4 cellular contexts compared by ENCODE assay signal in genomic region chr16:69561367-69561766, GRCh38. TPM values are rescaled to one million over a fixed set of nuclear protein-coding genes. Genes with fewer than 3 reads are reported as not detected.
DNase-seq lines count a peak whose midpoint lies in the region; ATAC-seq, FAIRE-seq and TF ChIP-seq lines count a peak whose summit lies in the region.
"Not testable (repeated sequence)": the region's sequence is repeated elsewhere in the genome, so short reads cannot be mapped to it uniquely, and the experiment has no call there.

No MANE protein-coding gene starts in this region.

- TF ChIP-seq CTCF in HEK293 (tag by site-specific recombination; IDR thresholded peaks at IDR 0.05); Panc1 (IDR thresholded peaks at IDR 0.05); HepG2 (CRISPR knock-in tag; IDR thresholded peaks at IDR 0.05): not testable (repeated sequence)

- not testable (repeated sequence) for H3K4me2 ChIP-seq in HepG2 (ENCODE audit: low read depth, low read length)

- H3K36me3 Mint-ChIP-seq in activated naive CD8-positive, alpha-beta T cell: not testable (repeated sequence)

- not testable (repeated sequence) for H3K27ac ChIP-seq in HEK293 (ENCODE audit: extremely low read depth, low read depth, low read length); HepG2 (ENCODE audit: extremely low read length, insufficient read depth, low read length)
- peak overlapping the region; percentile 59; the same call in 1 of the 2 replicates for H3K27ac ChIP-seq in Panc1 (ENCODE audit: low read length)

- H3K4me3 Mint-ChIP-seq in activated naive CD8-positive, alpha-beta T cell: not testable (repeated sequence)

- not testable (repeated sequence) for FAIRE-seq in HepG2 (lab: Jason Lieb, UNC)

- H3K9ac ChIP-seq in HepG2 (ENCODE audit: insufficient read depth, low read depth, low read length): not testable (repeated sequence)

- peaks cover 21% of the 10 kb centered on the region for H3K79me2 ChIP-seq in HepG2 (ENCODE audit: insufficient read depth, low read length)

- DNase-seq in Panc1 (ENCODE audit: low read depth, low spot score); HepG2 (ENCODE audit: low spot score): not testable (repeated sequence)

- WGBS in HepG2 (ENCODE audit: low lambda C conversion rate): 91% methylated on average over 2 of the region's 2 CpGs

- not testable (repeated sequence) for H3K9me3 ChIP-seq in HEK293 (ENCODE audit: control insufficient read depth, insufficient read depth, low read depth, low read length); Panc1 (ENCODE audit: control insufficient read depth, insufficient read depth, low read depth, low read length); HepG2 (ENCODE audit: low read length)

- CTCF ChIA-PET in HEK293 (lab: Yijun Ruan, JAX); Panc1 (lab: Charles Lee); HepG2 (lab: Yijun Ruan, JAX; ENCODE audit: low intra/inter-chr PET ratio, low total read pairs): not testable (repeated sequence)

- not testable (repeated sequence) for H3K9me3 Mint-ChIP-seq in activated naive CD8-positive, alpha-beta T cell (ENCODE audit: low read depth)

- not testable (repeated sequence) for H3K4me1 ChIP-seq in HEK293 (ENCODE audit: control insufficient read depth, insufficient read depth, low read length); Panc1 (ENCODE audit: control insufficient read depth, insufficient read depth, low read length)
- peaks cover 63% of the 10 kb centered on the region for H3K4me1 ChIP-seq in HepG2 (ENCODE audit: insufficient read depth, low read length)

- H3K36me3 ChIP-seq in HEK293 (ENCODE audit: control insufficient read depth in 2 of 2, insufficient read depth in 1 of 2, low read length in 2 of 2); Panc1 (ENCODE audit: control insufficient read depth, insufficient read depth, low read length); HepG2 (replicated peaks in 1 of 2; ENCODE audit: control insufficient read depth in 1 of 2, insufficient read depth in 2 of 2, low read length in 2 of 2): not testable (repeated sequence)

- in situ Hi-C loops in Panc1 (cut with HindIII; ENCODE audit: low pct_unique_long_range_greater_than_20kb, low sequenced_read_pairs): not testable (repeated sequence)
- in situ Hi-C loops in HepG2 (cut with HindIII; ENCODE audit: extremely low pct_ligation_motif_present, low pct_unique_long_range_greater_than_20kb): loop anchor here (10.0 kb wide), 1 partner anchor 167 kb away; no protein-coding TSS in a partner anchor

- POLR2A ChIA-PET in HEK293 (lab: Yijun Ruan, JAX); Panc1 (lab: Charles Lee); HepG2 (lab: Yijun Ruan, JAX): not testable (repeated sequence)

- not testable (repeated sequence) for ATAC-seq in Panc1, HepG2

- TF ChIP-seq RAD21 in HepG2 (CRISPR knock-in tag; IDR thresholded peaks at IDR 0.05): not testable (repeated sequence)

- H2AFZ ChIP-seq in HepG2 (ENCODE audit: low read length): not testable (repeated sequence)

- H3K27me3 ChIP-seq in Panc1 (ENCODE audit: control insufficient read depth, insufficient read depth, low read length); HepG2 (ENCODE audit: control insufficient read depth in 1 of 2, insufficient read depth in 2 of 2, low read length in 2 of 2): not testable (repeated sequence)

- intact Hi-C loops in Panc1 (cut with micrococcal nuclease; ENCODE audit: unreplicated experiment): loop anchor here (10.0 kb wide), 1 partner anchor 87 kb away; no protein-coding TSS in a partner anchor
- intact Hi-C loops in HepG2 (cut with micrococcal nuclease; ENCODE audit: unreplicated experiment): not testable (repeated sequence)

- not testable (repeated sequence) for TF ChIP-seq EP300 in HepG2 (IDR thresholded peaks at IDR 0.05; ENCODE audit: low read depth in 2 of 2, low read length in 2 of 2); HepG2 (CRISPR knock-in tag; IDR thresholded peaks at IDR 0.05; ENCODE audit: borderline replicate concordance)

- not testable (repeated sequence) for H4K20me1 ChIP-seq in HepG2 (ENCODE audit: insufficient read depth, low read length)

- H3K27me3 Mint-ChIP-seq in activated naive CD8-positive, alpha-beta T cell: not testable (repeated sequence)

- peak overlapping the region; percentile 22 for H3K27ac Mint-ChIP-seq in activated naive CD8-positive, alpha-beta T cell

- not testable (repeated sequence) for TF ChIP-seq POLR2A in HepG2 (IDR thresholded peaks at IDR 0.05; ENCODE audit: insufficient read depth in 1 of 2, low read depth in 2 of 2, low read length in 2 of 2)

- H3K4me3 ChIP-seq in HEK293 (ENCODE audit: low read depth, low read length); Panc1 (ENCODE audit: low read depth in 2 of 2, low read length in 2 of 2); HepG2 (replicated peaks in 1 of 3; ENCODE audit: insufficient read depth in 1 of 3, low read depth in 2 of 3, low read length in 3 of 3): not testable (repeated sequence)

- not testable (repeated sequence) for BruUV-seq in Panc1 (replicated peaks; lab: Mats Ljungman, UMichigan); HepG2 (replicated peaks; lab: Mats Ljungman, UMichigan)

- peaks cover 28% of the 10 kb centered on the region for H3K4me1 Mint-ChIP-seq in activated naive CD8-positive, alpha-beta T cell (ENCODE audit: low read depth)

TF ChIP-seq in HEK293, 187 proteins besides CTCF, POLR2A, EP300 and RAD21:
- TF ChIP-seq ZNF18 (tag by site-specific recombination; IDR thresholded peaks at IDR 0.05) (peak; percentile 76), SCRT1 (tag by site-specific recombination; IDR thresholded peaks at IDR 0.05; ENCODE audit: borderline replicate concordance) (0 out of 2 replicates have a peak, but pooled peaks have one; percentile 19), ZNF121 (tag by site-specific recombination; IDR thresholded peaks at IDR 0.05) (peak; percentile 81; the same call in 1 of the 2 replicates)
TF ChIP-seq in HEK293: peak in this region for 3; not testable (repeated sequence) for 184.

TF ChIP-seq in HepG2, 621 proteins besides CTCF, POLR2A, EP300 and RAD21:
- peak; percentile 46; the same call in 1 of the 2 replicates for TF ChIP-seq ZMYM3 (CRISPR knock-in tag; IDR thresholded peaks at IDR 0.05)
- peak; percentile 60 for TF ChIP-seq ZNF121 (CRISPR knock-in tag; IDR thresholded peaks at IDR 0.05)
- TF ChIP-seq ZNF770 (CRISPR knock-in tag; IDR thresholded peaks at IDR 0.05): peak; percentile 94
TF ChIP-seq in HepG2: peak in this region for 3; not testable (repeated sequence) for 618.

RNA-seq across cellular contexts. Expression of gene NFAT5, which starts 4.4 kb away (rescaled TPM):
- total RNA-seq in Panc1 (2021; ENCODE audit: unreplicated experiment) (57.0 TPM), HepG2 (2016; rRNA removed; fragmentation: Illumina TruSeq; extraction: Trizol) (20.5 and 49.3 TPM in 2 replicates)
- 6.0 TPM for polyA plus RNA-seq in Panc1 (2012; ENCODE audit: insufficient read length)
- total RNA-seq in HepG2 (2016; cell fraction: cytosol; rRNA removed; fragmentation: Illumina TruSeq; extraction: Trizol; ENCODE audit: low read depth): 24.3 and 24.8 TPM in 2 replicates
- 18.4 and 45.8 TPM in 2 replicates for total RNA-seq in HepG2 (2016; cell fraction: insoluble cytoplasmic fraction; rRNA removed; fragmentation: Illumina TruSeq; extraction: Trizol)
- 11.3 and 13.6 TPM in 2 replicates for total RNA-seq in HepG2 (2016; cell fraction: membrane; rRNA removed; fragmentation: Illumina TruSeq; extraction: Trizol)
- 56.4 and 58.5 TPM in 2 replicates for total RNA-seq in HepG2 (2016; cell fraction: nucleus; rRNA removed; fragmentation: Illumina TruSeq; extraction: Trizol)
- 38.4 and 54.3 TPM in 2 replicates for polyA plus RNA-seq in HepG2 (2011; rRNA removed)
- polyA plus RNA-seq in HepG2 (2011; cell fraction: cytosol; rRNA removed): 16.2 and 21.9 TPM in 2 replicates
- polyA plus RNA-seq in HepG2 (2011; cell fraction: nucleus; rRNA removed): 40.8 and 43.9 TPM in 2 replicates
- polyA plus RNA-seq in HepG2 (2012): 11.1 and 13.6 TPM in 2 replicates
- 0.27 and 0.49 TPM in 2 replicates for polyA plus RNA-seq in HepG2 (2016; cell fraction: cytosol; fragmentation: Illumina TruSeq; extraction: Trizol; ENCODE audit: low read depth)
- 14.9 and 15.4 TPM in 2 replicates for polyA plus RNA-seq in HepG2 (2016; cell fraction: insoluble cytoplasmic fraction; fragmentation: Illumina TruSeq; extraction: Trizol; ENCODE audit: low read depth)
- polyA plus RNA-seq in HepG2 (2016; cell fraction: membrane; fragmentation: Illumina TruSeq; extraction: Trizol; ENCODE audit: low read depth): 1.1 and 1.6 TPM in 2 replicates
- polyA plus RNA-seq in HepG2 (2016; cell fraction: nucleus; fragmentation: Illumina TruSeq; extraction: Trizol; ENCODE audit: insufficient read depth, low read depth): 44.4 and 51.2 TPM in 2 replicates
- 42.0 and 124 TPM in 2 replicates for polyA minus RNA-seq in HepG2 (2011; rRNA and poly(A)+ RNA removed; ENCODE audit: low replicate concordance)
- polyA minus RNA-seq in HepG2 (2011; cell fraction: cytosol; rRNA and poly(A)+ RNA removed): 77.0 and 77.2 TPM in 2 replicates
- polyA minus RNA-seq in HepG2 (2011; cell fraction: nucleus; rRNA and poly(A)+ RNA removed): 142 and 175 TPM in 2 replicates
